ENCODE assay signal across 9 cellular contexts in the genomic region with DNA sequence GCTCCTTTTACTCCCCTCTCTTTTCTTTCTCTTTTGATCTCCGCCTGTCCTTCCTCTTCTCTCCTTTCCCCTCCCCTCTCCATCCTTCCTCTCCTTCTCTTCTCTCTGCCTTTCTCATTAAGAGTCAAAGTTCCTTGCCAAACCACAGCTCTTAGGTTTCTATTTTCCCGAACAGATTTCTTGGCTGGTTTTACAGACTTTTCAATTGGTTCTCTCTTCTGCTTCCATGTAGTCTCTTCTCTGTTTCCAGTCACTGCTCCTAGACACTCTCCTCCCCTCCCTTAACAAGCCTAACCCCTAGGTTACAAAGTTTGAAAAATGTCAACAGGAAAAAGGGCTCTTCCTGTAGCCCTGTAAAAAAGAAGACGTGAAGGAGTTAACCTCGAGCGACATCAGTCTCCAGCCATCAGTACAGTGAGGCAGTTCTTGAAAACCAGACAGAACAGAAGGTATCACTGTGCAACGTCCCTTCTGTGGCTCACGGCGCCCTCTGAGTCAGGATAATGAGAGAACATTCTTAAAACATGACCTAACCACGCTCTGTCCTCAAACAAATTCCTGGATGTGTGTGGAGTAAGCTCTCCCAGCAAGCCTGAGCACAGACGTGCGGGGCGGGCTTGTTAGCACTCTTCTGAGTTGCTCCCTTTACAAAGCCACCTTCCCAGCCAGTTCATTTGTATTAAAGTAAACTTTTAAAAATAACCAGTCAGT. TPM values are rescaled to one million over a fixed set of nuclear protein-coding genes. Genes with fewer than 3 reads are reported as not detected.
DNase-seq lines count a peak whose midpoint lies in the region; ATAC-seq and TF ChIP-seq lines count a peak whose summit lies in the region.
"Had no signal": no experiment of that assay in that cellular context is flagged by ENCODE, and none has a peak within 500 bp of the region (broad histone marks: within the 10 kb centered on the region; RNA-seq: fewer than 3 reads in every experiment).

No MANE protein-coding gene starts in this region.

- H3K79me1 ChIP-seq in H9 (ENCODE audit: insufficient read depth, low read depth, low read length, poor library complexity, severe bottlenecking) (no peaks in the 10 kb centered on the region), trophoblast cell (ENCODE audit: low read length) (peaks cover 47% of the 10 kb centered on the region)

- H4K91ac ChIP-seq in H9 (ENCODE audit: insufficient read length, low read depth, low read length), result no peak overlapping the region
- peak overlapping the region; percentile 67 for H4K91ac ChIP-seq in trophoblast cell (ENCODE audit: low read depth, low read length)

- H3K14ac ChIP-seq in H9 (ENCODE audit: insufficient read depth, low read length) (no peak overlapping the region), trophoblast cell (ENCODE audit: low read length) (peak overlapping the region; percentile 87)

- H3K27ac ChIP-seq in H9 (ENCODE audit: insufficient read length, low read depth, low read length) (no peak overlapping the region), RWPE1 (peak overlapping the region; percentile 95), trophoblast cell (ENCODE audit: low read depth, low read length) (peak overlapping the region; percentile 96)

- H3K4me1 ChIP-seq in H9 (ENCODE audit: insufficient read depth, low read length) (peaks cover 3% of the 10 kb centered on the region; the same call in 1 of the 2 replicates), trophoblast cell (ENCODE audit: control insufficient read depth in 1 of 2, insufficient read depth in 2 of 2, low read length in 2 of 2) (peaks cover 21 to 40% of the 10 kb centered on the region in 2 experiments)

- H4K8ac ChIP-seq in H9 (replicated peaks; ENCODE audit: insufficient read length, low read depth, low read length) (no peak overlapping the region), trophoblast cell (ENCODE audit: low read depth, low read length) (peak overlapping the region; percentile 58)

- no peak overlapping the region for H2BK12ac ChIP-seq in H9 (ENCODE audit: insufficient read length, low read depth, low read length)
- H2BK12ac ChIP-seq in trophoblast cell (ENCODE audit: low read length), result peak overlapping the region; percentile 21

- no peak overlapping the region for H2BK120ac ChIP-seq in H9 (ENCODE audit: low read depth, low read length, poor library complexity, severe bottlenecking)
- peak overlapping the region; percentile 70 for H2BK120ac ChIP-seq in trophoblast cell (ENCODE audit: insufficient read depth, low read length, poor library complexity)

- H2BK5ac ChIP-seq in H9 (ENCODE audit: insufficient read length, low read length) (no peak overlapping the region), trophoblast cell (ENCODE audit: low read depth, low read length, poor library complexity) (peak overlapping the region; percentile 92)

- H3K4me1 Mint-ChIP-seq in H9, result peaks cover 33 to 37% of the 10 kb centered on the region in 2 experiments

- H2AK5ac ChIP-seq in H9 (ENCODE audit: insufficient read length, low read length) (no peak overlapping the region), trophoblast cell (ENCODE audit: low read length) (no peak overlapping the region)

- CTCF ChIA-PET in RWPE1 (lab: Yijun Ruan, JAX), result interaction anchor here (0.7 kb wide), 1 partner anchor 46 kb away, joined by 3 read pairs; no protein-coding TSS in a partner anchor

- H3K4me3 ChIP-seq in fibroblast of villous mesenchyme (ENCODE audit: low read depth, low read length) (peak overlapping the region; percentile 28), trophoblast cell (ENCODE audit: low read depth, low read length) (no peak overlapping the region)

- H4K12ac ChIP-seq in trophoblast cell (ENCODE audit: low read depth, low read length), result no peak overlapping the region

- WGBS in H9 (ENCODE audit: extremely low coverage, insufficient read length, low lambda C conversion rate), result no CpG with 5 or more reads among the region's 12 CpGs
- WGBS in trophoblast cell (ENCODE audit: extremely low coverage, insufficient coverage, insufficient read length), result no CpG with 5 or more reads among the region's 12 CpGs

- H3K9ac ChIP-seq in H9 (ENCODE audit: extremely low read depth, insufficient read length, low read length) (no peak overlapping the region), trophoblast cell (ENCODE audit: low read length) (no peak overlapping the region)

- no peaks in the 10 kb centered on the region; a peak in 2 of 5 replicates for H3K9me3 Mint-ChIP-seq in H9
- H3K9me3 Mint-ChIP-seq: natural killer cell treated with Interleukin-12 subunit alpha and Interleukin-12 subunit beta and Interleukin-15 and Interleukin-18, amount 100 ng/mL, for 72 hours had no signal

- peak overlapping the region in 2 of 3 experiments; percentile 9 to 25; a peak in 4 of 7 replicates for H3K27ac Mint-ChIP-seq in H9
- H3K27ac Mint-ChIP-seq: natural killer cell treated with Interleukin-12 subunit alpha and Interleukin-12 subunit beta and Interleukin-15 and Interleukin-18, amount 100 ng/mL, for 72 hours had no signal

- H3K9me3 ChIP-seq in H9 (ENCODE audit: control insufficient read depth, low read depth, low read length) (no peaks in the 10 kb centered on the region), trophoblast cell (ENCODE audit: insufficient read depth, low read depth, low read length) (no peaks in the 10 kb centered on the region)

- H3T11ph ChIP-seq in H9 (ENCODE audit: low read length), result no peak overlapping the region

- H3K27me3 Mint-ChIP-seq in H9 (ENCODE audit: low read depth), result no peaks in the 10 kb centered on the region; the same call in 1 of the 2 replicates

- no peak overlapping the region for H2BK20ac ChIP-seq in H9 (ENCODE audit: low read depth, low read length, poor library complexity, severe bottlenecking)

- ATAC-seq in GM21717 (IDR thresholded peaks at IDR 0.05; ENCODE audit: unreplicated experiment), result no peak
- no peak for ATAC-seq in HG02610 (IDR thresholded peaks at IDR 0.05; ENCODE audit: unreplicated experiment)
- ATAC-seq in GM18511 (IDR thresholded peaks at IDR 0.05; ENCODE audit: unreplicated experiment), result no peak

- H2BK15ac ChIP-seq in H9 (ENCODE audit: low read depth, low read length), result no peak overlapping the region

- TF ChIP-seq CTCF in H9 (conservative IDR thresholded peaks at IDR 0.05) (no peak), RWPE1 (conservative IDR thresholded peaks at IDR 0.05; ENCODE audit: low read depth) (no peak), fibroblast of villous mesenchyme (IDR thresholded peaks at IDR 0.05; ENCODE audit: insufficient read depth, low read depth, low read length) (no peak)

- no peak overlapping the region for H3K23ac ChIP-seq in H9 (ENCODE audit: insufficient read length, low read depth, low read length)
- H3K23ac ChIP-seq in trophoblast cell (ENCODE audit: low read length), result no peak overlapping the region

- DNase-seq in H9, result peak; percentile 63
- DNase-seq in RWPE1 (ENCODE audit: low spot score), result peak; percentile 92
- peak; percentile 98 for DNase-seq in fibroblast of villous mesenchyme (ENCODE audit: low read depth)
- DNase-seq in trophoblast cell, result peak; percentile 94 to 96
- DNase-seq in NCI-H2029 (lab: John Stamatoyannopoulos, UW), result no peak

- H3K4ac ChIP-seq in H9 (ENCODE audit: low read depth, low read length) (no peak overlapping the region), trophoblast cell (ENCODE audit: low read depth, low read length) (peak overlapping the region; percentile 44)

- no peaks in the 10 kb centered on the region for H3K27me3 ChIP-seq in H9 (ENCODE audit: insufficient read depth, low read length)
- H3K27me3 ChIP-seq in trophoblast cell (ENCODE audit: insufficient read depth, low read length), result no peaks in the 10 kb centered on the region

- H3K79me2 ChIP-seq in H9 (ENCODE audit: insufficient read depth, low read length), result no peaks in the 10 kb centered on the region
- H3K79me2 ChIP-seq in trophoblast cell (ENCODE audit: control insufficient read depth, insufficient read depth, low read length, poor library complexity), result peaks cover 7% of the 10 kb centered on the region

- no peaks in the 10 kb centered on the region for H3K36me3 ChIP-seq in trophoblast cell (ENCODE audit: control insufficient read depth in 1 of 2, insufficient read depth in 2 of 2, low read length in 2 of 2)

- no peaks in the 10 kb centered on the region for H3K23me2 ChIP-seq in H9 (ENCODE audit: insufficient read length, low read depth, low read length, poor library complexity, severe bottlenecking)

- H3K36me3 Mint-ChIP-seq in H9 (ENCODE audit: insufficient read depth in 1 of 3, low read depth in 3 of 3), result peaks cover 0 to 4% (median 0%) of the 10 kb centered on the region in 3 experiments; a peak in 1 of 7 replicates
- H3K36me3 Mint-ChIP-seq: natural killer cell treated with Interleukin-12 subunit alpha and Interleukin-12 subunit beta and Interleukin-15 and Interleukin-18, amount 100 ng/mL, for 72 hours had no signal

- H4K5ac ChIP-seq in H9 (ENCODE audit: insufficient read length, low read depth, low read length), result no peak overlapping the region

- peak overlapping the region; percentile 79 for H2AFZ ChIP-seq in H9 (ENCODE audit: low read length)
- no peak overlapping the region for H2AFZ ChIP-seq in trophoblast cell (ENCODE audit: insufficient read depth, low read length, poor library complexity)

- H3K18ac ChIP-seq in H9 (ENCODE audit: insufficient read length, low read depth, low read length), result no peak overlapping the region
- peak overlapping the region; percentile 4 for H3K18ac ChIP-seq in trophoblast cell (ENCODE audit: low read length)

- no peak overlapping the region for H3K4me3 Mint-ChIP-seq in H9
- H3K4me3 Mint-ChIP-seq: natural killer cell treated with Interleukin-12 subunit alpha and Interleukin-12 subunit beta and Interleukin-15 and Interleukin-18, amount 100 ng/mL, for 72 hours had no signal

- no peak overlapping the region for H3K56ac ChIP-seq in H9 (ENCODE audit: insufficient read length, low read depth, low read length)

- H3K4me2 ChIP-seq in H9 (ENCODE audit: insufficient read depth, insufficient read length, low read length), result no peak overlapping the region
- peak overlapping the region; percentile 21 for H3K4me2 ChIP-seq in trophoblast cell (ENCODE audit: low read length)

- no peaks in the 10 kb centered on the region for H4K20me1 ChIP-seq in H9 (ENCODE audit: control insufficient read depth, insufficient read depth, insufficient read length)

- POLR2A ChIA-PET in RWPE1 (lab: Yijun Ruan, JAX; ENCODE audit: low non-redundant PET), result no interaction called here

RNA-seq across cellular contexts. Expression of gene MARCHF10, which starts 11.6 kb away (rescaled TPM):
- total RNA-seq in H9 (2021), result 0.39 TPM in 1 of 2 replicates, not detected in the other
- total RNA-seq in fibroblast of villous mesenchyme, result under 0.01 and 0.32 TPM in 2 replicates
- 0.62 and 0.69 TPM in 2 replicates for polyA plus RNA-seq in trophoblast cell (2013)
- total RNA-seq: natural killer cell treated with Interleukin-12 subunit alpha and Interleukin-12 subunit beta and Interleukin-15 and Interleukin-18, amount 100 ng/mL, for 72 hours had no signal
